21 cellular contexts compared by ENCODE assay signal in the genomic region with DNA sequence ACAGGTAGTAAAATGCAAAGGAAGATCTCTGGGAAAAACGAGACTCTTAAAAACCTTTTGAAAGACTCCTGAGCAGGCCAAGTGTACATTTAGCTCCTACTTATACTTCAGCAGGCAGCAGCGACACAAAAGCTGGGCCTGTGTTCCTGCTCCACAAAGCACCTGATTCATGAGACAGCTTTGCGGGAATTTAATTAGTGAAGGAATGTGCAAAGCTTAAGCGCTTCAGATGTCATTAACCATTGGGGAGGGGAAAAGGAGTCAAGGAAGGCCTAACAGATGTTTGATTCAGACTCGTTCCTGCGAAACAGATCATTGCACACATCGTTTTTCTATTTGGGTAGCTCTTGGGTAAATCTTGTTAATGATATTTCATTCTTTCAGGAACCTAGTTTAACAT.
DNase-seq lines count a peak whose midpoint lies in the region; ATAC-seq and TF ChIP-seq lines count a peak whose summit lies in the region.
"Had no signal": no experiment of that assay in that cellular context is flagged by ENCODE, and none has a peak within 500 bp of the region (broad histone marks: within the 10 kb centered on the region; RNA-seq: fewer than 3 reads in every experiment).

No MANE protein-coding gene starts in this region.

- H3K27ac Mint-ChIP-seq in nephron, result peak overlapping the region; percentile 91 to 97 (median 92)
- H3K27ac Mint-ChIP-seq: activated CD4-positive, alpha-beta T cell treated with anti-CD3 and anti-CD28 coated beads, Interleukin-2, amount 10 ng/mL, durations not matched to agents 24 days and 14 days had no signal

- no peaks in the 10 kb centered on the region for H3K27me3 Mint-ChIP-seq in nephron (ENCODE audit: low read depth)

- H3K9me3 ChIP-seq in BLaER1 (peaks cover 5% of the 10 kb centered on the region; the same call in 1 of the 2 replicates), psoas muscle (peaks cover 3% of the 10 kb centered on the region)
- H3K9me3 ChIP-seq: A549, adrenal gland, esophagus squamous epithelium, pancreas had no signal

- H3K4me1 ChIP-seq in BLaER1, result peaks cover 56% of the 10 kb centered on the region
- H3K4me1 ChIP-seq in psoas muscle, result no peaks in the 10 kb centered on the region

- no peak overlapping the region for H3K4me3 Mint-ChIP-seq in nephron
- H3K4me3 Mint-ChIP-seq: activated CD4-positive, alpha-beta T cell treated with anti-CD3 and anti-CD28 coated beads, Interleukin-2, amount 10 ng/mL, durations not matched to agents 24 days and 14 days; central memory CD8-positive, alpha-beta T cell had no signal

- no peak for ATAC-seq in psoas muscle
- no peak for ATAC-seq in GM21717 (IDR thresholded peaks at IDR 0.05; ENCODE audit: unreplicated experiment)
- ATAC-seq: A549, GM12878, pancreas had no signal

- H3K36me3 Mint-ChIP-seq in nephron (ENCODE audit: low read depth), result no peaks in the 10 kb centered on the region

- peak overlapping the region; percentile 81 for H3K4me2 ChIP-seq in BLaER1
- H3K4me2 ChIP-seq: A549 had no signal

- 44 to 61% (median 53%) methylated on average over 7 of the region's 7 CpGs for WGBS in psoas muscle, 3 donors

- H3K36me3 ChIP-seq in BLaER1, result no peaks in the 10 kb centered on the region
- H3K36me3 ChIP-seq in psoas muscle (ENCODE audit: insufficient read depth in 1 of 2, low read depth in 1 of 2), result no peaks in the 10 kb centered on the region
- H3K36me3 ChIP-seq: adrenal gland, esophagus squamous epithelium, pancreas had no signal

- DNase-seq in NCI-H82 (lab: John Stamatoyannopoulos, UW), result peak; percentile 98
- DNase-seq in epithelial cell of proximal tubule (ENCODE audit: low read depth), result peak; percentile 86
- DNase-seq in psoas muscle, result no peak
- no peak for DNase-seq in NCI-H2081 (lab: John Stamatoyannopoulos, UW)
- no peak for DNase-seq in activated CD4-positive, alpha-beta T cell treated with anti-CD3 and anti-CD28 coated beads, Interleukin-2, amount 50 U/mL, for 48 hours
- DNase-seq: activated CD4-positive, alpha-beta T cell treated with anti-CD3 and anti-CD28 coated beads, Interleukin-2, amount 10 ng/mL, durations not matched to agents 24 days and 14 days; activated CD8-positive, alpha-beta memory T cell treated with anti-CD3 and anti-CD28 coated beads, Interleukin-2, amount 50 U/mL, for 48 hours; activated gamma-delta T cell; adrenal gland; effector CD8-positive, alpha-beta T cell; esophagus squamous epithelium; NCI-H1417; pancreas; stimulated activated CD4-positive, alpha-beta T cell treated with anti-CD3 and anti-CD28 coated beads, Interleukin-2, amount 100 ng/mL, for 48 hours had no signal

- H3K9me3 Mint-ChIP-seq in nephron, result no peaks in the 10 kb centered on the region
- H3K9me3 Mint-ChIP-seq: activated CD4-positive, alpha-beta T cell treated with anti-CD3 and anti-CD28 coated beads, Interleukin-2, amount 10 ng/mL, durations not matched to agents 24 days and 14 days; central memory CD8-positive, alpha-beta T cell had no signal

- H3K9ac ChIP-seq in BLaER1, result no peak overlapping the region

- intact Hi-C loops in psoas muscle (cut with DNase I), result no loop called here

- peak overlapping the region; percentile 61; the same call in 1 of the 2 replicates for H3K27ac ChIP-seq in BLaER1
- H3K27ac ChIP-seq in psoas muscle, result no peak overlapping the region
- H3K27ac ChIP-seq: A549, adrenal gland, C4-2B, esophagus squamous epithelium, pancreas had no signal

- no peaks in the 10 kb centered on the region for H4K20me1 ChIP-seq in BLaER1

- H3K27me3 ChIP-seq in BLaER1 (no peaks in the 10 kb centered on the region), psoas muscle (ENCODE audit: insufficient read depth in 3 of 3, low read length in 2 of 3) (no peaks in the 10 kb centered on the region)
- H3K27me3 ChIP-seq: adrenal gland, esophagus squamous epithelium, pancreas had no signal

- TF ChIP-seq CTCF in epithelial cell of proximal tubule (conservative IDR thresholded peaks at IDR 0.05; ENCODE audit: low read depth, low read length) (no peak), nephron (IDR thresholded peaks at IDR 0.05; ENCODE audit: unreplicated experiment in 3 of 3) (no peak), psoas muscle (IDR thresholded peaks at IDR 0.05) (no peak)

- H3K4me1 Mint-ChIP-seq in nephron, result peaks cover 50% of the 10 kb centered on the region
- H3K4me1 Mint-ChIP-seq: activated CD4-positive, alpha-beta T cell treated with anti-CD3 and anti-CD28 coated beads, Interleukin-2, amount 10 ng/mL, durations not matched to agents 24 days and 14 days; central memory CD8-positive, alpha-beta T cell had no signal

- no peak overlapping the region for H3K4me3 ChIP-seq in BLaER1
- no peak overlapping the region for H3K4me3 ChIP-seq in epithelial cell of proximal tubule (ENCODE audit: low read depth, low read length)
- H3K4me3 ChIP-seq in psoas muscle, result no peak overlapping the region
- H3K4me3 ChIP-seq: A549, adrenal gland, esophagus squamous epithelium, GM12878, pancreas had no signal

Comparison
In these comparisons a context has a peak if more than half of its experiments do, and no peak if none do; other contexts are left out.
1. DNase-seq: peak in NCI-H82 (single experiment) and epithelial cell of proximal tubule (single experiment); none in psoas muscle (0 of 2), NCI-H2081 (0 of 2) and activated CD4-positive, alpha-beta T cell treated with anti-CD3 and anti-CD28 coated beads, Interleukin-2, amount 50 U/mL, for 48 hours (0 of 2).